Comparison of ENCODE assay signal across 23 cellular contexts in the genomic region with DNA sequence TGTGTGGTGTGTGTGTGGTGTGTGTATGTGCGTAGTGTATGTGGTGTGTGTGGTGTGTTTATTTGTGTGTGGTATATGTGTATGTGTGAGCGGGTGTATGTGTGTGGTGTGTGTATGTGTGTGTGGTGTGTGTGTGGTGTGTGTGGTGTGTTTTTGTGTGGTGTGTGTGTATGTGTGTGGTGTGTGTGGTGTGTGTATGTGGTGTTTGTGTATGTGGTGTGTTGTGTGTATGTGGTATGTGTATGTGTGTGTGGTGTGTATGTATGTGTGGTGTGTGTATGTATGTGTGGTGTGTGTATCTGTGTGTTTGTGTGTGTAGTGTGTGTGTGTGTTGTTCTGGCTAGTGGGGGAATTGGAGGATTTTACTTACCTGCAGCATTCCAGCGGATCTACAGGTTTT.
"Had no signal": no experiment of that assay in that cellular context is flagged by ENCODE, and none has a peak within 500 bp of the region (broad histone marks: within the 10 kb centered on the region; RNA-seq: fewer than 3 reads in every experiment).

No MANE protein-coding gene starts in this region.

- DNase-seq: hypothalamus; immature natural killer cell; kidney; left colon; left lung; natural killer cell; nephron progenitor cell; ovary; retina; right cardiac atrium; sigmoid colon; small intestine; spleen; stimulated activated CD4-positive, alpha-beta T cell treated with anti-CD3 and anti-CD28 coated beads, Interleukin-4, amount 100 ng/mL, for 24 hours; stimulated activated naive CD4-positive, alpha-beta T cell; substantia nigra had no signal

- H3K9ac ChIP-seq: neural progenitor cell had no signal

- H3K4me1 ChIP-seq: left lung, neural progenitor cell, prostate gland, sigmoid colon, spleen, tibial nerve, upper lobe of left lung, vagina had no signal

- H2AFZ ChIP-seq: neural progenitor cell had no signal

- H3K27ac ChIP-seq: left lung, neural progenitor cell, ovary, prostate gland, sigmoid colon, spleen, tibial nerve, upper lobe of left lung, vagina had no signal

- H3K4me3 ChIP-seq: left lung, neural progenitor cell, ovary, prostate gland, sigmoid colon, spleen, tibial nerve, upper lobe of left lung, vagina had no signal

- H3K36me3 ChIP-seq: left lung, neural progenitor cell, ovary, prostate gland, sigmoid colon, spleen, tibial nerve, upper lobe of left lung, vagina had no signal

- H3K27me3 ChIP-seq: left lung, neural progenitor cell, ovary, sigmoid colon, spleen, tibial nerve, upper lobe of left lung, vagina had no signal

- FAIRE-seq: islet of Langerhans, kidney, small intestine had no signal

- H3K4me2 ChIP-seq: neural progenitor cell had no signal

- H3K9me3 ChIP-seq: left lung, ovary, prostate gland, sigmoid colon, tibial nerve, upper lobe of left lung, vagina had no signal

- ATAC-seq: left colon; left lung; right cardiac atrium; stimulated activated effector memory CD8-positive, alpha-beta T cell treated with anti-CD3 and anti-CD28 coated beads, Interleukin-12 subunit alpha, Interleukin-12 subunit beta, amount 100 ng/mL, for 72 hours had no signal
